ENCODE assay signal across 13 cellular contexts in genomic region chr2:183505911-183506310, GRCh38.
DNase-seq lines count a peak whose midpoint lies in the region; ATAC-seq and TF ChIP-seq lines count a peak whose summit lies in the region.
"Had no signal": no experiment of that assay in that cellular context is flagged by ENCODE, and none has a peak within 500 bp of the region (broad histone marks: within the 10 kb centered on the region; RNA-seq: fewer than 3 reads in every experiment).

No MANE protein-coding gene starts in this region.

- no peak for TF ChIP-seq CTCF in GM10248 (IDR thresholded peaks at IDR 0.05; ENCODE audit: control extremely low read depth, extremely low read depth, low read depth, missing control alignments)

- POLR2A ChIA-PET in GM10248 (lab: Yijun Ruan, JAX) = no interaction called here

- peak; percentile 5 for DNase-seq in GM10248 (ENCODE audit: extremely low spot score)
- DNase-seq in DMS153 (lab: John Stamatoyannopoulos, UW) = no peak
- no peak for DNase-seq in mucosa of gallbladder (ENCODE audit: low spot score)
- no peak for DNase-seq in activated CD4-positive, alpha-beta T cell treated with anti-CD3 and anti-CD28 coated beads for 48 hours
- DNase-seq in SHP77 treated with DMSO at 0.1 percent for 48 hours (lab: John Stamatoyannopoulos, UW) = no peak
- DNase-seq: activated T-cell treated with anti-CD3 and anti-CD28 coated beads, Interleukin-2, amount 50 U/mL, for 48 hours; effector CD4-positive, alpha-beta T cell; left cardiac atrium; NCI-H446; SHP77 had no signal

- CTCF ChIA-PET in GM10248 (lab: Yijun Ruan, JAX) = no interaction called here

- ATAC-seq in GM19438 (IDR thresholded peaks at IDR 0.05; ENCODE audit: low read depth, unreplicated experiment) = peak; percentile 97
- peak; percentile 98 for ATAC-seq in HG02884 (IDR thresholded peaks at IDR 0.05; ENCODE audit: unreplicated experiment)
- peak; percentile 98 for ATAC-seq in HG03565 (IDR thresholded peaks at IDR 0.05; ENCODE audit: unreplicated experiment)
- ATAC-seq: left cardiac atrium had no signal
